In the genomic region with DNA sequence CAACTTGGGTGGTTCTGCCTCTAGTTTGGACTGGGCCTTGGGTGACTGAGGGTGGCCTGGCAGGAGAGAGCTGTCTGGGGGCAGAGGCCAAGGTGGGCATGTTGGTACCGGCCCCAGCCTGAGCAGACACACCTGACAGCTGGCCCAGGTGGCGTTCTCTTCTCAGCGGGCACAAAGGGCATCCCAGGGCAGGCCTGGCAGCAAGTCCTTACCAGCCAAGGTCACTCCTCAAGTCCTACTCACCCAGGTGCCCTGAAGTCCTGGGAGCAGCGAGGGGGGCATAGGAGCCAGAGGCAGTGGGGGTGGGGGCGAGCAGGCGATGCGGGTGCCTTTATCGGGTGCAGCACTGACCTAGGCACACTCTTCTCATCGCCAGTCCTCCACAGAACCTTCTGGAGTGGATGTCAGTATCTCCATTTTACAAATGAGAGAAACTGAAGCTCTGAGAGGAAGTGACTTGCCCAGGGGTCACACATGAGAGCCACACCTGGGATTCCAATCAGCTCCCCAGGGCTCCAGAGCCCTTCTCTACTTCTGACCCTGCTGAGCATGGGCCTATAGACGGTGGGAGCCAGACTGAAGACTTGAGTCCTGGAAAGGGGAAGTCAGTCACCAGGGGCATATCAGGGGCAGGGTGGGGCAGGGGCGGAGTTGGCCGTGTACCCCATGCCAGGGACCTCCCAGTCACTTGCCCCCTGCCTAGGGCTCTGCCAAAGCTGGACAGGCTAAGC, we compare ENCODE assay signal across 10 cellular contexts. TPM values are rescaled to one million over a fixed set of nuclear protein-coding genes. Genes with fewer than 3 reads are reported as not detected.
DNase-seq lines count a peak whose midpoint lies in the region; TF ChIP-seq lines count a peak whose summit lies in the region.
"Had no signal": no experiment of that assay in that cellular context is flagged by ENCODE, and none has a peak within 500 bp of the region (broad histone marks: within the 10 kb centered on the region; RNA-seq: fewer than 3 reads in every experiment).

No MANE protein-coding gene starts in this region.

- H3K4me3 ChIP-seq in NB4 (ENCODE audit: low read depth, low read length) (no peak overlapping the region), esophagus (ENCODE audit: low read depth in 1 of 2, low read length in 2 of 2) (no peak overlapping the region), parathyroid adenoma (ENCODE audit: low read depth, low read length) (no peak overlapping the region), testis (no peak overlapping the region)
- H3K4me3 ChIP-seq: prostate gland had no signal

- H3K27me3 ChIP-seq in esophagus (ENCODE audit: control insufficient read depth in 1 of 2, insufficient read depth in 2 of 2, low read length in 2 of 2), result no peaks in the 10 kb centered on the region
- no peaks in the 10 kb centered on the region for H3K27me3 ChIP-seq in parathyroid adenoma (ENCODE audit: control insufficient read depth, insufficient read depth, low read length)
- no peaks in the 10 kb centered on the region for H3K27me3 ChIP-seq in testis

- H3K9ac ChIP-seq in parathyroid adenoma, result no peak overlapping the region

- DNase-seq in NB4 (ENCODE audit: low read depth) (peak; percentile 32), NCI-H748 (lab: John Stamatoyannopoulos, UW; ENCODE audit: unreplicated experiment) (no peak), cortex of kidney (lab: John Stamatoyannopoulos, UW) (no peak), testis (no peak)
- DNase-seq: PC-3 had no signal

- H3K4me1 ChIP-seq in esophagus (ENCODE audit: control insufficient read depth in 2 of 2, insufficient read depth in 2 of 2, low read length in 1 of 2), result peaks cover 10 to 26% of the 10 kb centered on the region in 2 donors
- H3K4me1 ChIP-seq in parathyroid adenoma, result peaks cover 14% of the 10 kb centered on the region
- no peaks in the 10 kb centered on the region for H3K4me1 ChIP-seq in testis

- peak overlapping the region; percentile 62 for H3K4me2 ChIP-seq in parathyroid adenoma (ENCODE audit: low read length)

- no peak for TF ChIP-seq POLR2A in NB4 (IDR thresholded peaks at IDR 0.05; ENCODE audit: extremely low read depth, insufficient read length)
- no peak for TF ChIP-seq POLR2A in testis (IDR thresholded peaks at IDR 0.05)

- intact Hi-C loops in testis (cut with DNase I; ENCODE audit: low total_unique reads), result no loop called here

- H3K27ac ChIP-seq in esophagus (ENCODE audit: low read depth in 2 of 2, low read length in 1 of 2) (peak overlapping the region; percentile 2 to 71), parathyroid adenoma (peak overlapping the region; percentile 92), testis (no peak overlapping the region)
- H3K27ac ChIP-seq: prostate gland had no signal

- H3K79me2 ChIP-seq in parathyroid adenoma, result no peaks in the 10 kb centered on the region

- TF ChIP-seq CTCF in NB4 (IDR thresholded peaks at IDR 0.05; ENCODE audit: low read depth, low read length) (no peak), parathyroid adenoma (IDR thresholded peaks at IDR 0.05) (no peak), testis (IDR thresholded peaks at IDR 0.05) (no peak)

- WGBS in esophagus, 2 donors, result 46 to 56% methylated on average over 12 of the region's 12 CpGs
- 79 to 95% methylated on average over 7 to 12 of the region's 12 CpGs for WGBS in testis, 2 donors

- peaks cover 25 to 40% of the 10 kb centered on the region in 2 donors for H3K36me3 ChIP-seq in esophagus (ENCODE audit: control insufficient read depth in 2 of 2, insufficient read depth in 2 of 2, low read length in 1 of 2)
- no peaks in the 10 kb centered on the region for H3K36me3 ChIP-seq in parathyroid adenoma (ENCODE audit: control insufficient read depth, insufficient read depth, low read length)
- no peaks in the 10 kb centered on the region for H3K36me3 ChIP-seq in testis (ENCODE audit: low read depth, missing control alignments)

- H3K9me3 ChIP-seq in esophagus (ENCODE audit: control insufficient read depth in 2 of 2, insufficient read depth in 1 of 2, low read depth in 1 of 2, low read length in 1 of 2) (no peaks in the 10 kb centered on the region), parathyroid adenoma (ENCODE audit: control insufficient read depth, low read length) (no peaks in the 10 kb centered on the region), testis (no peaks in the 10 kb centered on the region)
- H3K9me3 ChIP-seq: prostate gland had no signal

- H2AFZ ChIP-seq in parathyroid adenoma, result no peak overlapping the region

RNA-seq across cellular contexts. Expression of a gene that starts 0.6 kb away (rescaled TPM):
- polyA plus RNA-seq in esophagus (1 to 10 TPM in 1 of 2 donors, under 1 TPM in 1; 0.46 to 2.7 TPM), testis (ENCODE audit: insufficient read depth, low read depth, low replicate concordance) (2.6 TPM)
- total RNA-seq in testis, result 1 to 10 TPM; 2.5 to 3.8 TPM

RNA-seq across cellular contexts. Expression of a gene that starts 6.8 kb away (rescaled TPM):
- polyA plus RNA-seq in esophagus (not detected), testis (ENCODE audit: insufficient read depth, low read depth, low replicate concordance) (not detected)
- total RNA-seq in testis, result not detected
- total RNA-seq: activated T-helper 1 cell treated with anti-CD3 and anti-CD28 coated beads, Interleukin-12 subunit alpha, Interleukin-12 subunit beta, Interleukin-2, Interleukin-4 antibody, amounts not matched to agents 30 ng/mL and 10 ng/mL and 1 ng/mL, durations not matched to agents 14 hours and 24 hours and 36 hours; bronchial epithelial cell; PC-3; prostate gland had no signal

RNA-seq across cellular contexts. Expression of a gene that starts 23.1 kb away (rescaled TPM):
- polyA plus RNA-seq in esophagus, result 10 to 100 TPM; 17.7 to 20.5 TPM
- 10 to 100 TPM; 32.8 to 52.5 TPM for total RNA-seq in testis
- 23.3 TPM for polyA plus RNA-seq in testis (ENCODE audit: insufficient read depth, low read depth, low replicate concordance)
- total RNA-seq: activated T-helper 1 cell treated with anti-CD3 and anti-CD28 coated beads, Interleukin-12 subunit alpha, Interleukin-12 subunit beta, Interleukin-2, Interleukin-4 antibody, amounts not matched to agents 30 ng/mL and 10 ng/mL and 1 ng/mL, durations not matched to agents 14 hours and 24 hours and 36 hours had no signal

RNA-seq across cellular contexts. Expression of a gene that starts 51.3 kb away (rescaled TPM):
- polyA plus RNA-seq in esophagus (10 to 100 TPM; 34.5 to 40.7 TPM), testis (ENCODE audit: insufficient read depth, low read depth, low replicate concordance) (98.4 TPM)
- 10 to 100 TPM; 61.9 to 70.2 TPM for total RNA-seq in testis

Comparison
In these comparisons a context has a peak if more than half of its experiments do, and no peak if none do; other contexts are left out.
1. H3K27ac ChIP-seq: peak in esophagus (2 of 2) and parathyroid adenoma (single experiment); none in testis (0 of 2).